ENCODE assay signal across 8 cellular contexts in genomic region chr11:19117760-19118097, GRCh38. TPM values are rescaled to one million over a fixed set of nuclear protein-coding genes. Genes with fewer than 3 reads are reported as not detected.
A peak's percentile ranks its signal among the peaks of the same experiment; 100 is the strongest.
DNase-seq lines count a peak whose midpoint lies in the region; ATAC-seq, FAIRE-seq and TF ChIP-seq lines count a peak whose summit lies in the region.

No MANE protein-coding gene starts in this region.

- TF ChIP-seq CTCF in A673 (conservative IDR thresholded peaks at IDR 0.05; ENCODE audit: low read depth, low read length) (no peak), IMR-90 (conservative IDR thresholded peaks at IDR 0.05; ENCODE audit: low read depth, low read length) (no peak), cardiac fibroblast (IDR thresholded peaks at IDR 0.05; ENCODE audit: low read depth, low read length) (no peak)

- in situ Hi-C loops in IMR-90 (cut with MboI; ENCODE audit: low sequenced_read_pairs) = no loop called here

- 0 out of 2 replicates have a peak, but pooled peaks cover 2% of the 10 kb centered on the region for H3K9me1 ChIP-seq in IMR-90 (ENCODE audit: insufficient read depth, low read length)

- H3K56ac ChIP-seq in IMR-90 (ENCODE audit: extremely low read depth, insufficient read depth, low read length) = no peak overlapping the region

- H4K8ac ChIP-seq in IMR-90 (ENCODE audit: low read depth in 2 of 2, low read length in 2 of 2) = peak overlapping the region in 1 of 2 experiments; percentile 71; a peak in 2 of 4 replicates

- no peaks in the 10 kb centered on the region for H3K36me3 ChIP-seq in A673 (ENCODE audit: insufficient read depth, low read length, poor library complexity, severe bottlenecking)
- H3K36me3 ChIP-seq in IMR-90 (ENCODE audit: control insufficient read depth, insufficient read depth, low read length) = peaks cover 2% of the 10 kb centered on the region

- intact Hi-C loops in A673 (cut with micrococcal nuclease; ENCODE audit: unreplicated experiment) = no loop called here
- intact Hi-C loops in IMR-90 (cut with micrococcal nuclease) = loop anchor here (2.0 to 5.0 kb wide), 2 partner anchors 47 to 125 kb away; partner anchors contain the start of gene E2F8

- peak overlapping the region; percentile 11 for H3K9ac ChIP-seq in IMR-90 (ENCODE audit: low read depth, low read length)

- H3K14ac ChIP-seq in IMR-90 (replicated peaks; ENCODE audit: low read depth, low read length) = no peak overlapping the region; the same call in 1 of the 2 replicates

- H3K4me1 ChIP-seq in A673 (ENCODE audit: insufficient read depth, low read length, poor library complexity, severe bottlenecking) (peaks cover 4% of the 10 kb centered on the region), IMR-90 (ENCODE audit: control insufficient read depth, insufficient read depth, low read length) (no peaks in the 10 kb centered on the region), mononuclear cell (ENCODE audit: insufficient read depth, low read length) (peaks cover 33% of the 10 kb centered on the region)

- H3K27me3 ChIP-seq in A673 (replicated peaks; ENCODE audit: insufficient read depth, low read depth, low read length, poor library complexity) (peaks cover 5% of the 10 kb centered on the region), IMR-90 (ENCODE audit: control insufficient read depth, insufficient read depth, low read length) (peaks cover 5% of the 10 kb centered on the region; the same call in 1 of the 2 replicates), mononuclear cell (ENCODE audit: insufficient read depth, low read length) (no peaks in the 10 kb centered on the region)

- FAIRE-seq in RCC 7860 (lab: Jason Lieb, UNC) = no peak

- BruUV-seq in A673 (replicated peaks; lab: Mats Ljungman, UMichigan) = no TSS peak
- BruUV-seq in IMR-90 (replicated peaks; lab: Mats Ljungman, UMichigan) = no TSS peak

- H3K18ac ChIP-seq in IMR-90 (ENCODE audit: low read depth, low read length) = no peak overlapping the region

- 0 out of 2 replicates have a peak overlapping the region, but pooled peaks have one; percentile 24 for H4K5ac ChIP-seq in IMR-90 (ENCODE audit: low read depth, low read length)

- dilution Hi-C loops in IMR-90 (cut with HindIII; ENCODE audit: low sequenced_read_pairs, unreplicated experiment) = no loop called here

- no peak for DNase-seq in A673 (ENCODE audit: low spot score)
- peak; percentile 5 for DNase-seq in IMR-90
- no peak for DNase-seq in cardiac fibroblast (ENCODE audit: low read depth in 2 of 2)
- no peak for DNase-seq in EL
- no peak for DNase-seq in NCI-H1436 treated with DMSO at 0.1 percent for 48 hours (lab: John Stamatoyannopoulos, UW)
- no peak for DNase-seq in RCC 7860 (ENCODE audit: low spot score)

- no peak overlapping the region for H2BK5ac ChIP-seq in IMR-90 (ENCODE audit: low read depth, low read length, poor library complexity, severe bottlenecking)

- POLR2A ChIA-PET in A673 (lab: Charles Lee; ENCODE audit: low non-redundant PET) = no interaction called here
- POLR2A ChIA-PET in IMR-90 (lab: Charles Lee; ENCODE audit: unreplicated experiment) = no interaction called here

- H2BK20ac ChIP-seq in IMR-90 (ENCODE audit: low read depth, low read length) = no peak overlapping the region

- H3K27ac ChIP-seq in A673 (ENCODE audit: low read depth, low read length, poor library complexity, severe bottlenecking) (no peak overlapping the region), IMR-90 (ENCODE audit: insufficient read depth, low read length) (no peak overlapping the region)

- H3K79me1 ChIP-seq in IMR-90 (ENCODE audit: low read depth in 1 of 2, low read length in 2 of 2) = peaks cover 14 to 28% of the 10 kb centered on the region in 2 experiments; a peak in 3 of 4 replicates

- H2AK5ac ChIP-seq in IMR-90 (ENCODE audit: low read depth, low read length) = no peak overlapping the region

- H2BK120ac ChIP-seq in IMR-90 (ENCODE audit: low read depth, low read length) = no peak overlapping the region

- H3K23ac ChIP-seq in IMR-90 (ENCODE audit: low read depth, low read length) = no peak overlapping the region

- WGBS in IMR-90 (ENCODE audit: extremely low coverage in 2 of 2, insufficient read length in 1 of 2), 2 experiments = 6% methylated on average over 3 of the region's 7 CpGs; no CpG with 5 or more reads in 1 of the 2 experiments

- ATAC-seq in IMR-90 (ENCODE audit: low read depth) = peak; percentile 7; the same call in 1 of the 2 replicates
- no peak for ATAC-seq in HG02798 (IDR thresholded peaks at IDR 0.05; ENCODE audit: poor library complexity, unreplicated experiment)

- CTCF ChIA-PET in A673 (lab: Charles Lee) = no interaction called here
- CTCF ChIA-PET in IMR-90 (lab: Yijun Ruan, JAX) = no interaction called here

- H3K4ac ChIP-seq in IMR-90 (ENCODE audit: low read depth, low read length) = no peak overlapping the region

- no peak overlapping the region for H4K91ac ChIP-seq in IMR-90 (ENCODE audit: insufficient read depth, low read depth, low read length)

- H3K4me3 ChIP-seq in A673 (ENCODE audit: low read depth, low read length, poor library complexity, severe bottlenecking) (peak overlapping the region; percentile 67), IMR-90 (ENCODE audit: insufficient read depth, low read depth, low read length) (peak overlapping the region; percentile 71), cardiac fibroblast (replicated peaks in 1 of 2; ENCODE audit: low read depth in 2 of 2, low read length in 2 of 2) (peak overlapping the region; percentile 89 to 91), mononuclear cell (ENCODE audit: low read length) (peak overlapping the region; percentile 82)

- TF ChIP-seq RAD21 in IMR-90 (IDR thresholded peaks at IDR 0.05; ENCODE audit: low read length) = no peak

- no peak for TF ChIP-seq POLR2A in IMR-90 (IDR thresholded peaks at IDR 0.05; ENCODE audit: low read depth, low read length)

- peak overlapping the region; percentile 97 for H3K4me2 ChIP-seq in IMR-90 (ENCODE audit: low read depth, low read length)

- H2AFZ ChIP-seq in IMR-90 (replicated peaks; ENCODE audit: low read length, poor library complexity) = peak overlapping the region; percentile 97

- no peaks in the 10 kb centered on the region for H3K9me3 ChIP-seq in A673 (ENCODE audit: low read depth, low read length, poor library complexity, severe bottlenecking)
- no peaks in the 10 kb centered on the region for H3K9me3 ChIP-seq in IMR-90 (ENCODE audit: control insufficient read depth, insufficient read depth, low read length)
- no peaks in the 10 kb centered on the region for H3K9me3 ChIP-seq in mononuclear cell (ENCODE audit: low read depth, low read length)

- no peak overlapping the region for H2BK15ac ChIP-seq in IMR-90 (ENCODE audit: low read depth, low read length)

- H2AK9ac ChIP-seq in IMR-90 (replicated peaks; ENCODE audit: low read depth, low read length, poor library complexity) = peak overlapping the region; percentile 79

- no peaks in the 10 kb centered on the region for H4K20me1 ChIP-seq in IMR-90 (ENCODE audit: insufficient read depth, low read length)

TF ChIP-seq in IMR-90, 13 proteins besides CTCF, POLR2A, EP300 and RAD21:
- TF ChIP-seq SMC3 (IDR thresholded peaks at IDR 0.05; ENCODE audit: low read depth, low read length) = no peak
- TF ChIP-seq USF2 (IDR thresholded peaks at IDR 0.05; ENCODE audit: low read depth, low read length) = no peak
- TF ChIP-seq FOS (IDR thresholded peaks at IDR 0.05; ENCODE audit: low read depth, low read length) = no peak
- TF ChIP-seq ELK1 (IDR thresholded peaks at IDR 0.05; ENCODE audit: borderline replicate concordance, low read depth, low read length) = no peak
- TF ChIP-seq RCOR1 (IDR thresholded peaks at IDR 0.05; ENCODE audit: insufficient replicate concordance, low read length) = no peak

RNA-seq across cellular contexts. Expression of gene ZDHHC13, which starts 0.8 kb away (rescaled TPM):
- total RNA-seq in A673 (2021) (9.8 and 10.3 TPM in 2 replicates), IMR-90 (2012; rRNA removed) (15.1 and 20.0 TPM in 2 replicates), mononuclear cell (6.4 TPM)
- polyA plus RNA-seq in IMR-90 (2012; rRNA removed) = 6.3 and 7.2 TPM in 2 replicates
- polyA plus RNA-seq in IMR-90 (2012; cell fraction: cytosol; rRNA removed) = 1.7 and 1.9 TPM in 2 replicates
- 1.7 and 13.3 TPM in 2 replicates for polyA plus RNA-seq in IMR-90 (2012; cell fraction: nucleus; rRNA removed; ENCODE audit: low replicate concordance)

RNA-seq across cellular contexts. Expression of gene MRGPRX2, which starts 57.2 kb away (rescaled TPM):
- not detected in 2 replicates for total RNA-seq in A673 (2021)
- total RNA-seq in IMR-90 (2012; rRNA removed) = not detected in 2 replicates
- polyA plus RNA-seq in IMR-90 (2012; rRNA removed) = not detected in 2 replicates
- polyA plus RNA-seq in IMR-90 (2012; cell fraction: cytosol; rRNA removed) = not detected in 2 replicates
- polyA plus RNA-seq in IMR-90 (2012; cell fraction: nucleus; rRNA removed; ENCODE audit: low replicate concordance) = not detected in 2 replicates
- total RNA-seq in mononuclear cell = not detected
